Comparison of ENCODE assay signal across 10 cellular contexts in genomic region chr16:51994597-51994996, GRCh38.
DNase-seq lines count a peak whose midpoint lies in the region; ATAC-seq and TF ChIP-seq lines count a peak whose summit lies in the region.
"Had no signal": no experiment of that assay in that cellular context is flagged by ENCODE, and none has a peak within 500 bp of the region (broad histone marks: within the 10 kb centered on the region; RNA-seq: fewer than 3 reads in every experiment).

No MANE protein-coding gene starts in this region.

- no peak overlapping the region for H2BK20ac ChIP-seq in H9 (ENCODE audit: low read depth, low read length, poor library complexity, severe bottlenecking)

- no peaks in the 10 kb centered on the region for H3K23me2 ChIP-seq in H9 (ENCODE audit: insufficient read length, low read depth, low read length, poor library complexity, severe bottlenecking)

- no peak overlapping the region for H2AFZ ChIP-seq in H9 (ENCODE audit: low read length)

- no peak overlapping the region for H3K27ac ChIP-seq in SJCRH30
- H3K27ac ChIP-seq in H9 (ENCODE audit: insufficient read length, low read depth, low read length) = no peak overlapping the region

- H3K27me3 Mint-ChIP-seq in activated CD4-positive, alpha-beta T cell treated with anti-CD3 and anti-CD28 coated beads, Interleukin-2, amount 10 ng/mL, durations not matched to agents 24 days and 14 days = no peaks in the 10 kb centered on the region
- no peaks in the 10 kb centered on the region for H3K27me3 Mint-ChIP-seq in H9 (ENCODE audit: low read depth)

- H3K4me1 ChIP-seq in SJCRH30 (no peaks in the 10 kb centered on the region), mucosa of descending colon (ENCODE audit: low read depth) (no peaks in the 10 kb centered on the region), H9 (ENCODE audit: insufficient read depth, low read length) (no peaks in the 10 kb centered on the region)

- no peak overlapping the region for H3K14ac ChIP-seq in H9 (ENCODE audit: insufficient read depth, low read length)

- H3K79me2 ChIP-seq in H9 (ENCODE audit: insufficient read depth, low read length) = no peaks in the 10 kb centered on the region

- H3K56ac ChIP-seq in H9 (ENCODE audit: insufficient read length, low read depth, low read length) = no peak overlapping the region

- no peak overlapping the region for H3K9ac ChIP-seq in H9 (ENCODE audit: extremely low read depth, insufficient read length, low read length)

- no peak overlapping the region for H3K23ac ChIP-seq in H9 (ENCODE audit: insufficient read length, low read depth, low read length)

- H3K27ac Mint-ChIP-seq in activated CD4-positive, alpha-beta T cell treated with anti-CD3 and anti-CD28 coated beads, Interleukin-2, amount 10 ng/mL, durations not matched to agents 24 days and 14 days = no peak overlapping the region
- H3K27ac Mint-ChIP-seq in H9 = no peak overlapping the region

- H3K9me3 Mint-ChIP-seq in activated CD4-positive, alpha-beta T cell treated with anti-CD3 and anti-CD28 coated beads, Interleukin-2, amount 10 ng/mL, durations not matched to agents 24 days and 14 days = peaks cover 4% of the 10 kb centered on the region
- peaks cover 0 to 3% of the 10 kb centered on the region in 2 experiments; a peak in 3 of 5 replicates for H3K9me3 Mint-ChIP-seq in H9

- no peaks in the 10 kb centered on the region for H3K4me1 Mint-ChIP-seq in activated CD4-positive, alpha-beta T cell treated with anti-CD3 and anti-CD28 coated beads, Interleukin-2, amount 10 ng/mL, durations not matched to agents 24 days and 14 days
- peaks cover 3 to 6% of the 10 kb centered on the region in 2 experiments; a peak in 3 of 4 replicates for H3K4me1 Mint-ChIP-seq in H9

- H3K36me3 ChIP-seq in SJCRH30 = no peaks in the 10 kb centered on the region
- H3K36me3 ChIP-seq in mucosa of descending colon (ENCODE audit: low read depth) = no peaks in the 10 kb centered on the region

- no peak overlapping the region for H2BK12ac ChIP-seq in H9 (ENCODE audit: insufficient read length, low read depth, low read length)

- no peak overlapping the region for H2BK15ac ChIP-seq in H9 (ENCODE audit: low read depth, low read length)

- DNase-seq in EH (ENCODE audit: low read depth) (peak; percentile 3), NCI-H187 (lab: John Stamatoyannopoulos, UW) (peak; percentile 52 to 74), SJCRH30 (peak; percentile 45 to 48), mucosa of descending colon (peak in 2 of 3 donors; percentile 53 to 71), H9 (no peak)
- no peak for DNase-seq in activated CD4-positive, alpha-beta T cell treated with anti-CD3 and anti-CD28 coated beads, Interleukin-2, amount 10 ng/mL, durations not matched to agents 24 days and 14 days
- DNase-seq: activated naive CD4-positive, alpha-beta T cell treated with Interleukin-2 at 50 U/mL for 16 hours; NCI-H1930 had no signal

- no peak overlapping the region for H2BK120ac ChIP-seq in H9 (ENCODE audit: low read depth, low read length, poor library complexity, severe bottlenecking)

- H3K18ac ChIP-seq in H9 (ENCODE audit: insufficient read length, low read depth, low read length) = no peak overlapping the region

- WGBS in H9 (ENCODE audit: extremely low coverage, insufficient read length, low lambda C conversion rate) = no CpG with 5 or more reads among the region's 8 CpGs

- no peak overlapping the region for H4K91ac ChIP-seq in H9 (ENCODE audit: insufficient read length, low read depth, low read length)

- H4K20me1 ChIP-seq in H9 (ENCODE audit: control insufficient read depth, insufficient read depth, insufficient read length) = no peaks in the 10 kb centered on the region

- H3K4me3 ChIP-seq in SJCRH30 (no peak overlapping the region), mucosa of descending colon (no peak overlapping the region)

- no peak overlapping the region for H4K8ac ChIP-seq in H9 (replicated peaks; ENCODE audit: insufficient read length, low read depth, low read length)

- TF ChIP-seq CTCF in mucosa of descending colon (IDR thresholded peaks at IDR 0.05) (no peak), H9 (conservative IDR thresholded peaks at IDR 0.05) (no peak)

- no peak overlapping the region for H2BK5ac ChIP-seq in H9 (ENCODE audit: insufficient read length, low read length)

- H3K27me3 ChIP-seq in SJCRH30 = no peaks in the 10 kb centered on the region
- no peaks in the 10 kb centered on the region for H3K27me3 ChIP-seq in H9 (ENCODE audit: insufficient read depth, low read length)

- no peak overlapping the region for H3K4me3 Mint-ChIP-seq in activated CD4-positive, alpha-beta T cell treated with anti-CD3 and anti-CD28 coated beads, Interleukin-2, amount 10 ng/mL, durations not matched to agents 24 days and 14 days
- no peak overlapping the region for H3K4me3 Mint-ChIP-seq in H9

- no peak overlapping the region for H3T11ph ChIP-seq in H9 (ENCODE audit: low read length)

- no peaks in the 10 kb centered on the region for H3K36me3 Mint-ChIP-seq in activated CD4-positive, alpha-beta T cell treated with anti-CD3 and anti-CD28 coated beads, Interleukin-2, amount 10 ng/mL, durations not matched to agents 24 days and 14 days (ENCODE audit: low read depth)
- no peaks in the 10 kb centered on the region; a peak in 1 of 7 replicates for H3K36me3 Mint-ChIP-seq in H9 (ENCODE audit: insufficient read depth in 1 of 3, low read depth in 3 of 3)

- H3K9me3 ChIP-seq in SJCRH30 (replicated peaks) (no peaks in the 10 kb centered on the region), mucosa of descending colon (no peaks in the 10 kb centered on the region), H9 (ENCODE audit: control insufficient read depth, low read depth, low read length) (no peaks in the 10 kb centered on the region)

- H2AK5ac ChIP-seq in H9 (ENCODE audit: insufficient read length, low read length) = no peak overlapping the region

- ATAC-seq in mucosa of descending colon (peak; percentile 76), HG03139 (IDR thresholded peaks at IDR 0.05; ENCODE audit: unreplicated experiment) (no peak), HG03196 (IDR thresholded peaks at IDR 0.05; ENCODE audit: unreplicated experiment) (no peak)

- no peaks in the 10 kb centered on the region for H3K79me1 ChIP-seq in H9 (ENCODE audit: insufficient read depth, low read depth, low read length, poor library complexity, severe bottlenecking)

- no peak overlapping the region for H4K5ac ChIP-seq in H9 (ENCODE audit: insufficient read length, low read depth, low read length)

- no peak overlapping the region for H3K4ac ChIP-seq in H9 (ENCODE audit: low read depth, low read length)

- H3K4me2 ChIP-seq in H9 (ENCODE audit: insufficient read depth, insufficient read length, low read length) = no peak overlapping the region

- intact Hi-C loops in mucosa of descending colon (cut with DNase I, micrococcal nuclease) = no loop called here
- intact Hi-C loops in activated CD4-positive, alpha-beta T cell treated with anti-CD3 and anti-CD28 coated beads, Interleukin-2, amount 10 ng/mL, durations not matched to agents 24 days and 14 days (cut with micrococcal nuclease) = no loop called here

Comparison
In these comparisons a context has a peak if more than half of its experiments do, and no peak if none do; other contexts are left out.
1. DNase-seq: peak in EH (single experiment), NCI-H187 (2 of 2), SJCRH30 (2 of 2) and mucosa of descending colon (2 of 3); none in activated CD4-positive, alpha-beta T cell treated with anti-CD3 and anti-CD28 coated beads, Interleukin-2, amount 10 ng/mL, durations not matched to agents 24 days and 14 days (single experiment) and H9 (single experiment).